Comparison of ENCODE assay signal across 31 cellular contexts in genomic region chr7:30378275-30378674, GRCh38.
"Had no signal": no experiment of that assay in that cellular context is flagged by ENCODE, and none has a peak within 500 bp of the region (broad histone marks: within the 10 kb centered on the region; RNA-seq: fewer than 3 reads in every experiment).

No MANE protein-coding gene starts in this region.

- H3K36me3 ChIP-seq: adrenal gland, esophagus muscularis mucosa, gastroesophageal sphincter, heart right ventricle, WERI-Rb-1 had no signal

- H3K27ac ChIP-seq: adrenal gland, body of pancreas, esophagus muscularis mucosa, foreskin keratinocyte, gastroesophageal sphincter, heart right ventricle, WERI-Rb-1 had no signal

- H3K4me3 ChIP-seq: adrenal gland, body of pancreas, esophagus muscularis mucosa, gastroesophageal sphincter, heart right ventricle had no signal

- FAIRE-seq: colon had no signal

- H3K4me1 ChIP-seq: adrenal gland, body of pancreas, foreskin keratinocyte, heart right ventricle had no signal

- DNase-seq: activated B cell treated with CpG ODN at 0.5 μM for 24 hours; activated CD4-positive, alpha-beta memory T cell treated with anti-CD3 and anti-CD28 coated beads for 36 hours; activated CD4-positive, alpha-beta T cell treated with anti-CD3 and anti-CD28 coated beads for 48 hours; activated CD8-positive, alpha-beta memory T cell treated with anti-CD3 and anti-CD28 coated beads, Interleukin-2, amount 10 ng/mL, durations not matched to agents 7 days and 5 days; activated CD8-positive, alpha-beta memory T cell treated with anti-CD3 and anti-CD28 coated beads, Interleukin-2, amount 50 U/mL, for 4 hours; activated CD8-positive, alpha-beta T cell treated with anti-CD3 and anti-CD28 coated beads, Interleukin-2, amount 10 ng/mL, durations not matched to agents 7 days and 5 days; activated effector memory CD4-positive, alpha-beta T cell treated with anti-CD3 and anti-CD28 coated beads, Interleukin-2, amount 50 U/mL, for 16 hours; activated naive CD4-positive, alpha-beta T cell treated with anti-CD3 and anti-CD28 coated beads for 36 hours; activated naive CD8-positive, alpha-beta T cell treated with anti-CD3 and anti-CD28 coated beads for 36 hours; activated naive CD8-positive, alpha-beta T cell treated with anti-CD3 and anti-CD28 coated beads, Interleukin-2, amount 50 U/mL, for 24 hours; activated T-cell treated with anti-CD3 and anti-CD28 coated beads, Interleukin-2, amount 50 U/mL, for 1 hour; activated T-cell treated with anti-CD3 and anti-CD28 coated beads, Interleukin-2, amount 50 U/mL, for 48 hours; adrenal gland; amygdala; aorta; body of pancreas; caudate nucleus; cortex of kidney; dermis blood vessel endothelial cell; effector CD4-positive, alpha-beta T cell; effector memory CD8-positive, alpha-beta T cell; erythroblast; foreskin keratinocyte; heart right ventricle; T-helper 1 cell; T-helper 17 cell; T1000; WERI-Rb-1 had no signal

- H3K27me3 ChIP-seq: adrenal gland, body of pancreas, esophagus muscularis mucosa, foreskin keratinocyte, gastroesophageal sphincter, heart right ventricle had no signal

- H3K9me3 ChIP-seq: adrenal gland, body of pancreas had no signal

- ATAC-seq: activated CD8-positive, alpha-beta memory T cell treated with anti-CD3 and anti-CD28 coated beads, Interleukin-2, amount 10 ng/mL, durations not matched to agents 7 days and 5 days; activated CD8-positive, alpha-beta T cell treated with anti-CD3 and anti-CD28 coated beads, Interleukin-2, amount 10 ng/mL, durations not matched to agents 7 days and 5 days; activated naive CD8-positive, alpha-beta T cell treated with anti-CD3 and anti-CD28 coated beads, Interleukin-2, amount 50 U/mL, for 24 hours; body of pancreas; effector memory CD8-positive, alpha-beta T cell; foreskin keratinocyte; gastroesophageal sphincter; heart right ventricle; T-helper 17 cell had no signal
